9 cellular contexts compared by ENCODE assay signal in the genomic region with DNA sequence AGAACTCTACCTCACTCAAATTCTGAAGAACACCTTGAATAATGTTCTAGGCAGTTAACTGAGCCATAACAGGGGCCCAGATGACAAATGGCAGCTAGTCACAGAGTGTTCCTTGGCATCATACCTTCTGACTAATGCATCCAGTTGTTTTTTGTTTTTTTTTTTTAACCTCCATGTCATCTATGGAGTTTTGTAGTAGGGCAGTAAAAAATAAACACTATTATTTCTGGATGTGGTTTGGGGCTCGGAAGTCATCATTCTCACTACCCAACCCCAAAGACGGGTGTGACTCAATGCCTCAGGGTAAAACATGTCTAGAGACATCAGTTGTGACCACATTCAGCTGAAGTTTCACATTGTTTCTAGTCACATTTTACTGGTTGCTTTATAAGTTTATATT. TPM values are rescaled to one million over a fixed set of nuclear protein-coding genes. Genes with fewer than 3 reads are reported as not detected.
DNase-seq lines count a peak whose midpoint lies in the region; ATAC-seq, FAIRE-seq and TF ChIP-seq lines count a peak whose summit lies in the region.
"Had no signal": no experiment of that assay in that cellular context is flagged by ENCODE, and none has a peak within 500 bp of the region (broad histone marks: within the 10 kb centered on the region; RNA-seq: fewer than 3 reads in every experiment).

No MANE protein-coding gene starts in this region.

- intact Hi-C loops in left lung (cut with DNase I) = no loop called here
- intact Hi-C loops in sciatic nerve (cut with DNase I) = no loop called here

- DNase-seq in stimulated activated CD4-positive, alpha-beta T cell treated with anti-CD3 and anti-CD28 coated beads, Interleukin-15, amount 100 ng/mL, for 24 hours = peak; percentile 11
- no peak for DNase-seq in stimulated activated CD4-positive, alpha-beta T cell treated with anti-CD3 and anti-CD28 coated beads, Interleukin-4, amount 100 ng/mL, for 4 hours
- no peak for DNase-seq in activated T-cell treated with anti-CD3 and anti-CD28 coated beads, Interleukin-2, amount 50 U/mL, for 4 hours
- DNase-seq in urothelium cell line (ENCODE audit: low spot score) = peak; percentile 6
- no peak for DNase-seq in left lung
- DNase-seq in NCI-H187 (lab: John Stamatoyannopoulos, UW) = no peak
- no peak for DNase-seq in sciatic nerve (ENCODE audit: low spot score)

- H3K4me3 ChIP-seq in left lung = no peak overlapping the region

- H3K36me3 Mint-ChIP-seq in activated T-cell treated with anti-CD3 and anti-CD28 coated beads, Interleukin-2, amount 50 U/mL, for 4 hours (ENCODE audit: insufficient read depth) = peaks cover 19% of the 10 kb centered on the region

- H3K27me3 Mint-ChIP-seq in activated T-cell treated with anti-CD3 and anti-CD28 coated beads, Interleukin-2, amount 50 U/mL, for 4 hours (ENCODE audit: low read depth) = no peaks in the 10 kb centered on the region

- no peak for TF ChIP-seq CTCF in left lung (IDR thresholded peaks at IDR 0.05)

- H3K4me3 Mint-ChIP-seq in activated T-cell treated with anti-CD3 and anti-CD28 coated beads, Interleukin-2, amount 50 U/mL, for 4 hours = no peak overlapping the region

- no peaks in the 10 kb centered on the region for H3K9me3 ChIP-seq in left lung

- no peaks in the 10 kb centered on the region for H3K36me3 ChIP-seq in left lung

- no peak for FAIRE-seq in urothelium cell line (lab: Jason Lieb, UNC)
- FAIRE-seq: G401.6 had no signal

- ATAC-seq in HG03095 (IDR thresholded peaks at IDR 0.05; ENCODE audit: unreplicated experiment) (peak; percentile 94), left lung (no peak), sciatic nerve (no peak)
- ATAC-seq in activated T-cell treated with anti-CD3 and anti-CD28 coated beads, Interleukin-2, amount 50 U/mL, for 4 hours = peak; percentile 78 to 92

- peaks cover 14% of the 10 kb centered on the region for H3K4me1 Mint-ChIP-seq in activated T-cell treated with anti-CD3 and anti-CD28 coated beads, Interleukin-2, amount 50 U/mL, for 4 hours (ENCODE audit: low read depth)

- H3K9me3 Mint-ChIP-seq in activated T-cell treated with anti-CD3 and anti-CD28 coated beads, Interleukin-2, amount 50 U/mL, for 4 hours = no peaks in the 10 kb centered on the region

- H3K27me3 ChIP-seq in left lung = no peaks in the 10 kb centered on the region

- no peaks in the 10 kb centered on the region for H3K4me1 ChIP-seq in left lung

- no peak overlapping the region for H3K27ac ChIP-seq in left lung

RNA-seq across cellular contexts. Expression of a gene that starts 31.2 kb away (rescaled TPM):
- total RNA-seq in activated T-cell treated with anti-CD3 and anti-CD28 coated beads, Interleukin-2, amount 50 U/mL, for 4 hours = under 1 TPM; 0.11 to 0.79 (median 0.13) TPM
- total RNA-seq in left lung = under 1 TPM; 0.18 to 0.23 TPM
- 0.31 TPM for total RNA-seq in sciatic nerve

Comparison
In these comparisons a context has a peak if more than half of its experiments do, and no peak if none do; other contexts are left out.
1. DNase-seq: peak in stimulated activated CD4-positive, alpha-beta T cell treated with anti-CD3 and anti-CD28 coated beads, Interleukin-15, amount 100 ng/mL, for 24 hours (single experiment) and urothelium cell line (single experiment); none in stimulated activated CD4-positive, alpha-beta T cell treated with anti-CD3 and anti-CD28 coated beads, Interleukin-4, amount 100 ng/mL, for 4 hours (0 of 2), activated T-cell treated with anti-CD3 and anti-CD28 coated beads, Interleukin-2, amount 50 U/mL, for 4 hours (single experiment), left lung (0 of 2), NCI-H187 (0 of 2) and sciatic nerve (single experiment).
2. ATAC-seq: peak in HG03095 (single experiment) and activated T-cell treated with anti-CD3 and anti-CD28 coated beads, Interleukin-2, amount 50 U/mL, for 4 hours (2 of 2); none in left lung (single experiment) and sciatic nerve (single experiment).